In genomic region chr1:19363526-19364152, GRCh38 we compare ENCODE assay signal across 15 cellular contexts. TPM values are rescaled to one million over a fixed set of nuclear protein-coding genes. Genes with fewer than 3 reads are reported as not detected.
DNase-seq lines count a peak whose midpoint lies in the region; ATAC-seq, FAIRE-seq and TF ChIP-seq lines count a peak whose summit lies in the region.
"Had no signal": no experiment of that assay in that cellular context is flagged by ENCODE, and none has a peak within 500 bp of the region (broad histone marks: within the 10 kb centered on the region; RNA-seq: fewer than 3 reads in every experiment).

No MANE protein-coding gene starts in this region.

- no peaks in the 10 kb centered on the region for H3K9me3 ChIP-seq in small intestine (ENCODE audit: control insufficient read depth, low read depth)
- no peaks in the 10 kb centered on the region for H3K9me3 ChIP-seq in aorta (ENCODE audit: control insufficient read depth, low read length)

- no peak for FAIRE-seq in small intestine (lab: Jason Lieb, UNC)

- H3K27me3 ChIP-seq in small intestine (ENCODE audit: control insufficient read depth in 2 of 2, insufficient read depth in 2 of 2, low read length in 2 of 2): no peaks in the 10 kb centered on the region
- no peaks in the 10 kb centered on the region for H3K27me3 ChIP-seq in aorta (ENCODE audit: control insufficient read depth in 1 of 2, insufficient read depth in 2 of 2, low read length in 1 of 2)

- TF ChIP-seq CTCF in brain (conservative IDR thresholded peaks at IDR 0.05): no peak

- H3K4me3 ChIP-seq in small intestine (ENCODE audit: low read depth in 1 of 2, low read length in 2 of 2): no peak overlapping the region
- no peak overlapping the region for H3K4me3 ChIP-seq in aorta (ENCODE audit: low read length in 2 of 2)

- WGBS in small intestine, 3 donors: 55 to 79% (median 61%) methylated on average over 8 of the region's 8 CpGs
- WGBS in aorta, 2 donors: 70 to 74% methylated on average over 8 of the region's 8 CpGs

- no peaks in the 10 kb centered on the region for H3K27me3 Mint-ChIP-seq in activated naive CD8-positive, alpha-beta T cell
- H3K27me3 Mint-ChIP-seq in activated naive CD8-positive, alpha-beta T cell treated with anti-CD3 and anti-CD28 coated beads for 36 hours: no peaks in the 10 kb centered on the region
- no peaks in the 10 kb centered on the region for H3K27me3 Mint-ChIP-seq in brain
- H3K27me3 Mint-ChIP-seq: CD8-positive, alpha-beta memory T cell; dendritic cell treated with granulocyte-macrophage colony-stimulating factor and Interleukin-4, amounts not matched to agents 40 ng/mL and 50 ng/mL, for 4 days had no signal

- intact Hi-C loops in aorta (cut with DNase I): no loop called here

- no peaks in the 10 kb centered on the region for H3K36me3 Mint-ChIP-seq in activated naive CD8-positive, alpha-beta T cell
- peaks cover 8% of the 10 kb centered on the region for H3K36me3 Mint-ChIP-seq in activated naive CD8-positive, alpha-beta T cell treated with anti-CD3 and anti-CD28 coated beads for 36 hours
- peaks cover 5% of the 10 kb centered on the region for H3K36me3 Mint-ChIP-seq in brain

- ATAC-seq in left lobe of liver (peak; percentile 85), aorta (ENCODE audit: low FRiP score) (no peak)

- peak overlapping the region; percentile 18 to 84 for H3K27ac ChIP-seq in small intestine (ENCODE audit: low read depth in 1 of 2, low read length in 1 of 2)
- no peak overlapping the region for H3K27ac ChIP-seq in aorta (ENCODE audit: low read depth in 1 of 2, low read length in 2 of 2)

- peaks cover 62% of the 10 kb centered on the region for H3K4me1 Mint-ChIP-seq in activated naive CD8-positive, alpha-beta T cell (ENCODE audit: low read depth)
- H3K4me1 Mint-ChIP-seq in activated naive CD8-positive, alpha-beta T cell treated with anti-CD3 and anti-CD28 coated beads for 36 hours: peaks cover 29% of the 10 kb centered on the region
- H3K4me1 Mint-ChIP-seq in brain: peaks cover 49% of the 10 kb centered on the region

- no peak overlapping the region for H3K4me3 Mint-ChIP-seq in activated naive CD8-positive, alpha-beta T cell
- H3K4me3 Mint-ChIP-seq in activated naive CD8-positive, alpha-beta T cell treated with anti-CD3 and anti-CD28 coated beads for 36 hours: no peak overlapping the region
- H3K4me3 Mint-ChIP-seq in brain: no peak overlapping the region
- H3K4me3 Mint-ChIP-seq: CD8-positive, alpha-beta memory T cell; dendritic cell treated with granulocyte-macrophage colony-stimulating factor and Interleukin-4, amounts not matched to agents 40 ng/mL and 50 ng/mL, for 4 days had no signal

- no peak for DNase-seq in activated naive CD8-positive, alpha-beta T cell treated with anti-CD3 and anti-CD28 coated beads for 36 hours
- peak; percentile 69 for DNase-seq in left lobe of liver (ENCODE audit: low spot score)
- DNase-seq in small intestine: peak; percentile 89
- no peak for DNase-seq in NCI-H510A (lab: John Stamatoyannopoulos, UW)
- no peak for DNase-seq in effector CD8-positive, alpha-beta T cell (lab: John Stamatoyannopoulos, UW)
- no peak for DNase-seq in aorta
- DNase-seq: CD8-positive, alpha-beta memory T cell; hypothalamus; kidney glomerular epithelial cell; NCI-H2029 treated with DMSO at 0.1 percent for 48 hours; NCI-H69 had no signal

- H3K4me1 ChIP-seq in small intestine (ENCODE audit: control insufficient read depth in 2 of 2, insufficient read depth in 1 of 2, low read depth in 1 of 2, low read length in 1 of 2) (peaks cover 3 to 7% of the 10 kb centered on the region in 2 donors), aorta (ENCODE audit: control insufficient read depth in 1 of 2, insufficient read depth in 2 of 2, low read length in 2 of 2) (no peaks in the 10 kb centered on the region)

- H3K36me3 ChIP-seq in small intestine (ENCODE audit: control insufficient read depth in 2 of 2, insufficient read depth in 2 of 2, low read length in 2 of 2) (no peaks in the 10 kb centered on the region), aorta (ENCODE audit: control insufficient read depth in 1 of 2, insufficient read depth in 2 of 2, low read length in 1 of 2) (no peaks in the 10 kb centered on the region)

- no peaks in the 10 kb centered on the region for H3K9me3 Mint-ChIP-seq in activated naive CD8-positive, alpha-beta T cell (ENCODE audit: low read depth)
- no peaks in the 10 kb centered on the region for H3K9me3 Mint-ChIP-seq in activated naive CD8-positive, alpha-beta T cell treated with anti-CD3 and anti-CD28 coated beads for 36 hours
- no peaks in the 10 kb centered on the region for H3K9me3 Mint-ChIP-seq in brain
- H3K9me3 Mint-ChIP-seq: activated T-helper 2 cell treated with anti-CD3 and anti-CD28 coated beads, Interferon-gamma antibody, Interleukin-2, Interleukin-4, amounts not matched to agents 10 μg/mL and 5 μg/mL and 100 μg/mL, durations not matched to agents 14 hours and 24 hours and 36 hours; CD8-positive, alpha-beta memory T cell; dendritic cell treated with granulocyte-macrophage colony-stimulating factor and Interleukin-4, amounts not matched to agents 40 ng/mL and 50 ng/mL, for 4 days had no signal

- H3K27ac Mint-ChIP-seq in activated naive CD8-positive, alpha-beta T cell: peak overlapping the region; percentile 41
- no peak overlapping the region for H3K27ac Mint-ChIP-seq in activated naive CD8-positive, alpha-beta T cell treated with anti-CD3 and anti-CD28 coated beads for 36 hours
- peak overlapping the region in 3 of 5 experiments; percentile 53 to 88 (median 60) for H3K27ac Mint-ChIP-seq in brain
- H3K27ac Mint-ChIP-seq: activated T-helper 2 cell treated with anti-CD3 and anti-CD28 coated beads, Interferon-gamma antibody, Interleukin-2, Interleukin-4, amounts not matched to agents 10 μg/mL and 5 μg/mL and 100 μg/mL, durations not matched to agents 14 hours and 24 hours and 36 hours; dendritic cell treated with granulocyte-macrophage colony-stimulating factor and Interleukin-4, amounts not matched to agents 40 ng/mL and 50 ng/mL, for 4 days had no signal

RNA-seq across cellular contexts. Expression of gene SLC66A1, which starts 51.5 kb away (rescaled TPM):
- total RNA-seq in activated naive CD8-positive, alpha-beta T cell treated with anti-CD3 and anti-CD28 coated beads for 36 hours: 1 to 10 TPM; 6.5 to 6.8 TPM
- polyA plus RNA-seq in brain (ENCODE audit: insufficient read depth, low read depth, low replicate concordance) (19.9 TPM), small intestine (10 to 100 TPM; 14.6 to 46.7 (median 39.2) TPM), aorta (10 to 100 TPM in 1 of 2 donors, 1 to 10 TPM in 1; 4.0 to 15.2 TPM)
- total RNA-seq in left lobe of liver (9.1 TPM), aorta (10 to 100 TPM in 1 of 2 donors, 1 to 10 TPM in 1; 7.6 to 13.7 TPM)

RNA-seq across cellular contexts. Expression of gene AKR7A2, which starts 51.7 kb away (rescaled TPM):
- total RNA-seq in activated naive CD8-positive, alpha-beta T cell treated with anti-CD3 and anti-CD28 coated beads for 36 hours: 10 to 100 TPM; 37.4 to 43.0 TPM
- polyA plus RNA-seq in brain (ENCODE audit: insufficient read depth, low read depth, low replicate concordance) (136 TPM), small intestine (100 to 1,000 TPM in 2 of 3 donors, 10 to 100 TPM in 1; 73.2 to 153 (median 147) TPM), aorta (10 to 100 TPM; 31.4 to 48.0 TPM)
- total RNA-seq in left lobe of liver (53.5 TPM), aorta (10 to 100 TPM; 19.3 to 34.7 TPM)

Comparison
In these comparisons a context has a peak if more than half of its experiments do, and no peak if none do; other contexts are left out.
1. DNase-seq: peak in left lobe of liver (single experiment) and small intestine (single experiment); none in activated naive CD8-positive, alpha-beta T cell treated with anti-CD3 and anti-CD28 coated beads for 36 hours (single experiment), NCI-H510A (single experiment), effector CD8-positive, alpha-beta T cell (single experiment) and aorta (0 of 2).
2. H3K27ac ChIP-seq: peak in small intestine (2 of 2); none in aorta (0 of 2).